In the genomic region with DNA sequence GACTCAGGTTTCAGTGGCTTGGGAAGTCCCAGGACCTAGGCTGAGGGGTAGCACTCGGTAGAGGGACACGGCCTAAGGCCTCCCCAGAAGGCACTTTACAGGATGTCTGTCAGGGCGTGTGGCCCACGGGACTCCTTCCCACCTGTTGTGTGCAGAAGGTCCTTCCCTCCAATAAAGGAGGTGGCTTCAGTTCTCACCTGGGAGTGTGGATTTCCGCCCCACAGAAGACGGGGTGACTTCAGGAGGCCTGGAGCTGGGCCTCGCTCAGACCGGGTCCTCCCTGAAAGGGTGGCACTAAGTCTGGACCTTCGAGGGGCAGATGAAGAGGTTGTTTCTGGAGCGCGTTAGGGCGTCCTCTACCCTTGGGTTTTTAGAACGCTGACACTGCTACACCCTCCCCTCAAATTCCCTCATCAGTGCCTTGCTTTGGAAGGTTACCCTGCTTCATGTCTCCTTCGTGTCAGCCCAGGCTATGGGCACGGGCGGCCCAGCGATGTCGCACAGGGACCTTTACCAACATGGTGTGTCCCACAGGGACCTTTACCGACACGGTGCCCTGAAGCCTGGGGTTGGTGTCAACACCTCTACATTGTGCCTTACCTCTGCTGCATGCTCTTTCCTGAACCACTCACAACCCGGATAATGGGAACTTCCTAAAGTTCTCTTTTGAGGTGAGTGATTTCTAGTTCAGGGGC, we compare ENCODE assay signal across 30 cellular contexts. TPM values are rescaled to one million over a fixed set of nuclear protein-coding genes. Genes with fewer than 3 reads are reported as not detected.
"Had no signal": no experiment of that assay in that cellular context is flagged by ENCODE, and none has a peak within 500 bp of the region (broad histone marks: within the 10 kb centered on the region; RNA-seq: fewer than 3 reads in every experiment).

No MANE protein-coding gene starts in this region.

- H3K4me1 ChIP-seq: prostate gland had no signal

- H3K27ac ChIP-seq: heart left ventricle, left ventricle myocardium inferior, pancreas, prostate gland, skin epidermis, suprapubic skin, thoracic aorta, tibial artery, upper lobe of right lung had no signal

- H3K4me3 ChIP-seq: heart left ventricle, left ventricle myocardium inferior, pancreas, prostate gland, skin epidermis, suprapubic skin, thoracic aorta, tibial artery, upper lobe of right lung had no signal

- DNase-seq: hypothalamus; immature natural killer cell; left ventricle myocardium inferior; nephron progenitor cell; nucleus accumbens; retina; right cardiac atrium; stimulated activated CD4-positive, alpha-beta T cell treated with anti-CD3 and anti-CD28 coated beads, Interleukin-4, amount 100 ng/mL, for 24 hours; stimulated activated naive CD4-positive, alpha-beta T cell; tibial artery; trophoblast cell; upper lobe of right lung had no signal

- H3K27me3 ChIP-seq: pancreas had no signal

- FAIRE-seq: islet of Langerhans, pancreas, urothelium cell line had no signal

- H3K27ac Mint-ChIP-seq: immature natural killer cell; memory B cell; naive thymus-derived CD8-positive, alpha-beta T cell; nephron progenitor cell; stimulated activated effector memory CD8-positive, alpha-beta T cell treated with anti-CD3 and anti-CD28 coated beads, Interleukin-12 subunit alpha, Interleukin-12 subunit beta, amount 100 ng/mL, for 72 hours; stimulated activated naive CD8-positive, alpha-beta T cell treated with anti-CD3 and anti-CD28 coated beads, Interleukin-15, Interleukin-2, amounts not matched to agents 100 ng/mL and 50 ng/mL, for 24 hours had no signal

- H3K4me3 Mint-ChIP-seq: immature natural killer cell; memory B cell; naive thymus-derived CD8-positive, alpha-beta T cell; nephron progenitor cell; stimulated activated effector memory CD8-positive, alpha-beta T cell treated with anti-CD3 and anti-CD28 coated beads, Interleukin-12 subunit alpha, Interleukin-12 subunit beta, amount 100 ng/mL, for 72 hours; stimulated activated naive CD8-positive, alpha-beta T cell treated with anti-CD3 and anti-CD28 coated beads, Interleukin-15, Interleukin-2, amounts not matched to agents 100 ng/mL and 50 ng/mL, for 24 hours had no signal

- H3K36me3 Mint-ChIP-seq: immature natural killer cell; memory B cell; naive thymus-derived CD8-positive, alpha-beta T cell; stimulated activated effector memory CD8-positive, alpha-beta T cell treated with anti-CD3 and anti-CD28 coated beads, Interleukin-12 subunit alpha, Interleukin-12 subunit beta, amount 100 ng/mL, for 72 hours had no signal

- ATAC-seq: naive thymus-derived CD8-positive, alpha-beta T cell; pancreas; right cardiac atrium; sciatic nerve; stimulated activated effector memory CD8-positive, alpha-beta T cell treated with anti-CD3 and anti-CD28 coated beads, Interleukin-12 subunit alpha, Interleukin-12 subunit beta, amount 100 ng/mL, for 72 hours; upper lobe of right lung had no signal

- H3K9me3 ChIP-seq: heart left ventricle, left ventricle myocardium inferior, pancreas, prostate gland, suprapubic skin, thoracic aorta, tibial artery, upper lobe of right lung had no signal

- H3K36me3 ChIP-seq: heart left ventricle, left ventricle myocardium inferior, pancreas, prostate gland, suprapubic skin, thoracic aorta, tibial artery, upper lobe of right lung had no signal

- H3K9me3 Mint-ChIP-seq: immature natural killer cell; memory B cell; naive thymus-derived CD8-positive, alpha-beta T cell; stimulated activated effector memory CD8-positive, alpha-beta T cell treated with anti-CD3 and anti-CD28 coated beads, Interleukin-12 subunit alpha, Interleukin-12 subunit beta, amount 100 ng/mL, for 72 hours; stimulated activated naive CD8-positive, alpha-beta T cell treated with anti-CD3 and anti-CD28 coated beads, Interleukin-15, Interleukin-2, amounts not matched to agents 100 ng/mL and 50 ng/mL, for 24 hours had no signal

RNA-seq across cellular contexts. Expression of a gene that starts 7.1 kb away (rescaled TPM):
- total RNA-seq: kidney epithelial cell, lung microvascular endothelial cell, osteoblast had no signal
- polyA plus RNA-seq: naive thymus-derived CD8-positive, alpha-beta T cell had no signal

RNA-seq across cellular contexts. Expression of a gene that starts 55.7 kb away (rescaled TPM):
- total RNA-seq: kidney epithelial cell, lower leg skin, lung microvascular endothelial cell, mesenteric fat pad, osteoblast, suprapubic skin had no signal
